1 cellular context compared by ENCODE assay signal in genomic region chr18:34114996-34115395, GRCh38.
TF ChIP-seq lines count a peak whose summit lies in the region.

No MANE protein-coding gene starts in this region.

TF ChIP-seq in H1, 55 proteins besides CTCF, POLR2A, EP300 and RAD21:
- TF ChIP-seq USF2 (IDR thresholded peaks at IDR 0.05; ENCODE audit: low read length): no peak
- TF ChIP-seq SP4 (IDR thresholded peaks at IDR 0.05; ENCODE audit: low read length): no peak
- no peak for TF ChIP-seq TAF1 (IDR thresholded peaks at IDR 0.05; ENCODE audit: low read depth, low read length)
- TF ChIP-seq HDAC6 (IDR thresholded peaks at IDR 0.05; ENCODE audit: low read depth, low read length): no peak
- no peak for TF ChIP-seq HDAC2 (IDR thresholded peaks at IDR 0.05; ENCODE audit: borderline replicate concordance in 1 of 2, low read depth in 2 of 2, low read length in 2 of 2)
- TF ChIP-seq SIX5 (IDR thresholded peaks at IDR 0.05; ENCODE audit: low read depth, low read length): no peak
- TF ChIP-seq NANOG (IDR thresholded peaks at IDR 0.05; ENCODE audit: insufficient read depth, low read depth, low read length, poor library complexity, severe bottlenecking): no peak
- TF ChIP-seq YY1 (IDR thresholded peaks at IDR 0.05; ENCODE audit: low read depth, low read length): 0 out of 2 replicates have a peak, but pooled peaks have one; percentile 20
- TF ChIP-seq SP1 (IDR thresholded peaks at IDR 0.05; ENCODE audit: low read depth, low read length): no peak
- TF ChIP-seq SRF (IDR thresholded peaks at IDR 0.05; ENCODE audit: low read depth, low read length): peak; percentile 88
- TF ChIP-seq, protein P1, sequence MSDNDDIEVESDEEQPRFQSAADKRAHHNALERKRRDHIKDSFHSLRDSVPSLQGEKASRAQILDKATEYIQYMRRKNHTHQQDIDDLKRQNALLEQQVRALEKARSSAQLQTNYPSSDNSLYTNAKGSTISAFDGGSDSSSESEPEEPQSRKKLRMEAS (IDR thresholded peaks at IDR 0.05): peak; percentile 13; the same call in 1 of the 2 replicates
